8 cellular contexts compared by ENCODE assay signal in genomic region chr7:77940647-77941046, GRCh38.
DNase-seq lines count a peak whose midpoint lies in the region; ATAC-seq and FAIRE-seq lines count a peak whose summit lies in the region.

No MANE protein-coding gene starts in this region.

- H3K36me3 Mint-ChIP-seq in activated CD4-positive, alpha-beta T cell treated with anti-CD3 and anti-CD28 coated beads for 36 hours (ENCODE audit: low read depth), result peaks cover 11% of the 10 kb centered on the region

- H3K9me3 Mint-ChIP-seq in activated CD4-positive, alpha-beta T cell treated with anti-CD3 and anti-CD28 coated beads for 36 hours (ENCODE audit: low read depth), result no peaks in the 10 kb centered on the region

- in situ Hi-C loops in SK-MEL-5 (cut with HindIII; ENCODE audit: low pct_unique_long_range_greater_than_20kb, low sequenced_read_pairs), result no loop called here

- intact Hi-C loops in activated CD4-positive, alpha-beta T cell treated with anti-CD3 and anti-CD28 coated beads for 36 hours (cut with DNase I, micrococcal nuclease), result loop anchor here (1.0 to 5.0 kb wide), 2 partner anchors 100 to 102 kb away; no protein-coding TSS in a partner anchor

- POLR2A ChIA-PET in activated CD4-positive, alpha-beta T cell treated with anti-CD3 and anti-CD28 coated beads for 36 hours (lab: Charles Lee), result no interaction called here

- peaks cover 13% of the 10 kb centered on the region for H3K4me1 Mint-ChIP-seq in activated CD4-positive, alpha-beta T cell treated with anti-CD3 and anti-CD28 coated beads for 36 hours

- ATAC-seq in activated CD4-positive, alpha-beta T cell treated with anti-CD3 and anti-CD28 coated beads for 36 hours, result no peak

- no peak overlapping the region for H3K4me3 Mint-ChIP-seq in activated CD4-positive, alpha-beta T cell treated with anti-CD3 and anti-CD28 coated beads for 36 hours

- no peak for FAIRE-seq in HTR-8/SVneo (lab: Jason Lieb, UNC)

- CTCF ChIA-PET in activated CD4-positive, alpha-beta T cell treated with anti-CD3 and anti-CD28 coated beads for 36 hours (lab: Charles Lee), result interaction anchor here (0.8 to 1.8 kb wide), 4 partner anchors 9 to 282 kb away, joined by 3 to 6 read pairs (median 4); no protein-coding TSS in a partner anchor

- DNase-seq in activated CD4-positive, alpha-beta T cell treated with anti-CD3 and anti-CD28 coated beads for 36 hours, result peak; percentile 21
- no peak for DNase-seq in activated CD4-positive, alpha-beta T cell treated with anti-CD3 and anti-CD28 coated beads, Interleukin-2, amount 50 U/mL, for 1 hour
- DNase-seq in HTR-8/SVneo (ENCODE audit: insufficient read length, low spot score), result peak; percentile 3
- DNase-seq in SK-MEL-5 (ENCODE audit: low read depth, low spot score), result peak; percentile 72
- DNase-seq in fibroblast of peridontal ligament (ENCODE audit: extremely low read depth), result peak; percentile 68
- peak; percentile 29 for DNase-seq in retina
- no peak for DNase-seq in activated CD4-positive, CD25-positive, alpha-beta regulatory T cell treated with anti-CD3 and anti-CD28 coated beads, Interleukin-2, amount 50 U/mL, for 72 hours
- DNase-seq in GM19238 (ENCODE audit: insufficient read length, low spot score), result no peak

- H3K27ac Mint-ChIP-seq in activated CD4-positive, alpha-beta T cell treated with anti-CD3 and anti-CD28 coated beads for 36 hours, result no peak overlapping the region

- no peaks in the 10 kb centered on the region for H3K27me3 Mint-ChIP-seq in activated CD4-positive, alpha-beta T cell treated with anti-CD3 and anti-CD28 coated beads for 36 hours

Comparison
In these comparisons a context has a peak if more than half of its experiments do, and no peak if none do; other contexts are left out.
1. DNase-seq: peak in activated CD4-positive, alpha-beta T cell treated with anti-CD3 and anti-CD28 coated beads for 36 hours (single experiment), HTR-8/SVneo (single experiment), SK-MEL-5 (single experiment), fibroblast of peridontal ligament (single experiment) and retina (single experiment); none in activated CD4-positive, alpha-beta T cell treated with anti-CD3 and anti-CD28 coated beads, Interleukin-2, amount 50 U/mL, for 1 hour (single experiment), activated CD4-positive, CD25-positive, alpha-beta regulatory T cell treated with anti-CD3 and anti-CD28 coated beads, Interleukin-2, amount 50 U/mL, for 72 hours (single experiment) and GM19238 (single experiment).